Comparison of ENCODE assay signal across 10 cellular contexts in genomic region chr17:50211249-50212120, GRCh38. TPM values are rescaled to one million over a fixed set of nuclear protein-coding genes. Genes with fewer than 3 reads are reported as not detected.
DNase-seq lines count a peak whose midpoint lies in the region; ATAC-seq, FAIRE-seq and TF ChIP-seq lines count a peak whose summit lies in the region.
"Had no signal": no experiment of that assay in that cellular context is flagged by ENCODE, and none has a peak within 500 bp of the region (broad histone marks: within the 10 kb centered on the region; RNA-seq: fewer than 3 reads in every experiment).

No MANE protein-coding gene starts in this region.

- H3K27ac ChIP-seq in HUES6 (ENCODE audit: low read depth, low read length) (peak overlapping the region; percentile 95; the same call in 1 of the 2 replicates), HepG2 (ENCODE audit: extremely low read length, insufficient read depth, low read length) (no peak overlapping the region), testis (peak overlapping the region; percentile 74 to 92)

- BruUV-seq in HepG2 (replicated peaks; lab: Mats Ljungman, UMichigan) = no TSS peak

- CTCF ChIA-PET in HepG2 (lab: Yijun Ruan, JAX; ENCODE audit: low intra/inter-chr PET ratio, low total read pairs) = interaction anchor here (0.6 to 2.0 kb wide), 2 partner anchors 11 to 16 kb away, joined by 3 to 11 read pairs; no protein-coding TSS in a partner anchor

- H2AFZ ChIP-seq in HepG2 (ENCODE audit: low read length) = no peak overlapping the region

- DNase-seq in cardiac fibroblast (ENCODE audit: low read depth in 2 of 2) = peak; percentile 66 to 74
- DNase-seq in HepG2 (ENCODE audit: low spot score) = no peak
- DNase-seq in testis = no peak
- DNase-seq in hepatic stellate cell (ENCODE audit: low spot score) = no peak
- no peak for DNase-seq in Ammon's horn (ENCODE audit: low spot score)
- DNase-seq: anterior cingulate cortex had no signal

- H3K9ac ChIP-seq in HUES6 (ENCODE audit: low read length) (peak overlapping the region; percentile 91), HepG2 (ENCODE audit: insufficient read depth, low read depth, low read length) (no peak overlapping the region)

- in situ Hi-C loops in HepG2 (cut with HindIII; ENCODE audit: extremely low pct_ligation_motif_present, low pct_unique_long_range_greater_than_20kb) = no loop called here

- ATAC-seq in HepG2 (no peak), HG02588 (IDR thresholded peaks at IDR 0.05; ENCODE audit: unreplicated experiment) (no peak), GM18511 (IDR thresholded peaks at IDR 0.05; ENCODE audit: unreplicated experiment) (no peak)
- ATAC-seq: natural killer cell had no signal

- H3K36me3 ChIP-seq in HUES6 (ENCODE audit: control insufficient read depth, insufficient read depth, low read length) (no peaks in the 10 kb centered on the region), HepG2 (replicated peaks in 1 of 2; ENCODE audit: control insufficient read depth in 1 of 2, insufficient read depth in 2 of 2, low read length in 2 of 2) (no peaks in the 10 kb centered on the region), testis (ENCODE audit: low read depth, missing control alignments) (no peaks in the 10 kb centered on the region)

- H4K20me1 ChIP-seq in HepG2 (ENCODE audit: insufficient read depth, low read length) = no peaks in the 10 kb centered on the region

- no peak for TF ChIP-seq POLR2A in HepG2 (IDR thresholded peaks at IDR 0.05; ENCODE audit: insufficient read depth in 1 of 2, low read depth in 2 of 2, low read length in 2 of 2)
- TF ChIP-seq POLR2A in testis (IDR thresholded peaks at IDR 0.05) = no peak

- POLR2A ChIA-PET in HepG2 (lab: Yijun Ruan, JAX) = no interaction called here

- H3K27me3 ChIP-seq in HUES6 (ENCODE audit: control insufficient read depth, insufficient read depth, low read length) (no peaks in the 10 kb centered on the region), HepG2 (ENCODE audit: control insufficient read depth in 1 of 2, insufficient read depth in 2 of 2, low read length in 2 of 2) (peaks cover 2 to 47% of the 10 kb centered on the region in 2 experiments; a peak in 4 of 5 replicates), testis (no peaks in the 10 kb centered on the region)

- H3K4me1 ChIP-seq in HUES6 (ENCODE audit: control insufficient read depth, insufficient read depth, low read length) (peaks cover 71% of the 10 kb centered on the region), HepG2 (ENCODE audit: insufficient read depth, low read length) (peaks cover 61% of the 10 kb centered on the region), testis (peaks cover 36% of the 10 kb centered on the region)

- 38% methylated on average over 9 of the region's 9 CpGs for WGBS in HepG2 (ENCODE audit: low lambda C conversion rate)
- 51% methylated on average over 9 of the region's 9 CpGs for WGBS in testis, 2 donors

- peak overlapping the region; percentile 46; the same call in 1 of the 2 replicates for H3K4me2 ChIP-seq in HepG2 (ENCODE audit: low read depth, low read length)

- TF ChIP-seq CTCF in cardiac fibroblast (IDR thresholded peaks at IDR 0.05; ENCODE audit: low read depth, low read length) (no peak), HepG2 (CRISPR knock-in tag; IDR thresholded peaks at IDR 0.05) (no peak), testis (IDR thresholded peaks at IDR 0.05) (no peak)

- TF ChIP-seq EP300 in HepG2 (IDR thresholded peaks at IDR 0.05; ENCODE audit: low read depth in 2 of 2, low read length in 2 of 2) = no peak
- no peak for TF ChIP-seq EP300 in HepG2 (CRISPR knock-in tag; IDR thresholded peaks at IDR 0.05; ENCODE audit: borderline replicate concordance)

- FAIRE-seq in HepG2 (lab: Jason Lieb, UNC) = no peak

- H3K4me3 ChIP-seq in HUES6 (ENCODE audit: low read depth, low read length) (peak overlapping the region; percentile 34; the same call in 1 of the 2 replicates), cardiac fibroblast (replicated peaks in 1 of 2; ENCODE audit: low read depth in 2 of 2, low read length in 2 of 2) (no peak overlapping the region), HepG2 (replicated peaks in 1 of 3; ENCODE audit: insufficient read depth in 1 of 3, low read depth in 2 of 3, low read length in 3 of 3) (no peak overlapping the region), testis (no peak overlapping the region)

- H3K79me2 ChIP-seq in HepG2 (ENCODE audit: insufficient read depth, low read length) = no peaks in the 10 kb centered on the region

- no peak for TF ChIP-seq RAD21 in HepG2 (CRISPR knock-in tag; IDR thresholded peaks at IDR 0.05)

- intact Hi-C loops in HepG2 (cut with micrococcal nuclease; ENCODE audit: unreplicated experiment) (no loop called here), testis (cut with DNase I; ENCODE audit: low total_unique reads) (no loop called here)

- H3K9me3 ChIP-seq in HUES6 (ENCODE audit: control insufficient read depth, insufficient read depth, low read depth, low read length) (no peaks in the 10 kb centered on the region), HepG2 (ENCODE audit: low read length) (no peaks in the 10 kb centered on the region), testis (no peaks in the 10 kb centered on the region)

TF ChIP-seq in HepG2, 621 proteins besides CTCF, POLR2A, EP300 and RAD21 (continues in another document):
- TF ChIP-seq, protein P1, sequence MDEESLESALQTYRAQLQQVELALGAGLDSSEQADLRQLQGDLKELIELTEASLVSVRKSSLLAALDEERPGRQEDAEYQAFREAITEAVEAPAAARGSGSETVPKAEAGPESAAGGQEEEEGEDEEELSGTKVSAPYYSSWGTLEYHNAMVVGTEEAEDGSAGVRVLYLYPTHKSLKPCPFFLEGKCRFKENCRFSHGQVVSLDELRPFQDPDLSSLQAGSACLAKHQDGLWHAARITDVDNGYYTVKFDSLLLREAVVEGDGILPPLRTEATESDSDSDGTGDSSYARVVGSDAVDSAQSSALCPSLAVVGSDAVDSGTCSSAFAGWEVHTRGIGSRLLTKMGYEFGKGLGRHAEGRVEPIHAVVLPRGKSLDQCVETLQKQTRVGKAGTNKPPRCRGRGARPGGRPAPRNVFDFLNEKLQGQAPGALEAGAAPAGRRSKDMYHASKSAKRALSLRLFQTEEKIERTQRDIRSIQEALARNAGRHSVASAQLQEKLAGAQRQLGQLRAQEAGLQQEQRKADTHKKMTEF (CRISPR knock-in tag; IDR thresholded peaks at IDR 0.05) = no peak
- TF ChIP-seq BCL6 (CRISPR knock-in tag; IDR thresholded peaks at IDR 0.05) (peak; percentile 72), ZNF232 (CRISPR knock-in tag; IDR thresholded peaks at IDR 0.05; ENCODE audit: borderline replicate concordance) (no peak)

RNA-seq across cellular contexts. Expression of gene COL1A1, which starts 10.1 kb away (rescaled TPM):
- total RNA-seq in HepG2 (2016; rRNA removed; fragmentation: Illumina TruSeq; extraction: Trizol) (0.17 TPM in 1 of 2 replicates, not detected in the other), testis (10 to 100 TPM; 32.5 to 35.1 TPM)
- total RNA-seq in HepG2 (2016; cell fraction: cytosol; rRNA removed; fragmentation: Illumina TruSeq; extraction: Trizol; ENCODE audit: low read depth) = not detected in 2 replicates
- total RNA-seq in HepG2 (2016; cell fraction: insoluble cytoplasmic fraction; rRNA removed; fragmentation: Illumina TruSeq; extraction: Trizol) = 0.03 and 0.06 TPM in 2 replicates
- total RNA-seq in HepG2 (2016; cell fraction: membrane; rRNA removed; fragmentation: Illumina TruSeq; extraction: Trizol) = 0.09 and 0.24 TPM in 2 replicates
- total RNA-seq in HepG2 (2016; cell fraction: nucleus; rRNA removed; fragmentation: Illumina TruSeq; extraction: Trizol) = 0.68 and 0.72 TPM in 2 replicates
- polyA plus RNA-seq in HepG2 (2011; rRNA removed) (0.05 and 0.14 TPM in 2 replicates), testis (ENCODE audit: insufficient read depth, low read depth, low replicate concordance) (557 TPM)
- polyA plus RNA-seq in HepG2 (2011; cell fraction: cytosol; rRNA removed) = 0.01 TPM in 1 of 2 replicates, not detected in the other
- polyA plus RNA-seq in HepG2 (2011; cell fraction: nucleus; rRNA removed) = 1.7 and 2.5 TPM in 2 replicates
- 0.19 TPM in 2 replicates for polyA plus RNA-seq in HepG2 (2012)
- 0.03 TPM in 1 of 2 replicates, not detected in the other for polyA plus RNA-seq in HepG2 (2016; cell fraction: cytosol; fragmentation: Illumina TruSeq; extraction: Trizol; ENCODE audit: low read depth)
- 0.07 TPM in 1 of 2 replicates, not detected in the other for polyA plus RNA-seq in HepG2 (2016; cell fraction: insoluble cytoplasmic fraction; fragmentation: Illumina TruSeq; extraction: Trizol; ENCODE audit: low read depth)
- not detected in 2 replicates for polyA plus RNA-seq in HepG2 (2016; cell fraction: membrane; fragmentation: Illumina TruSeq; extraction: Trizol; ENCODE audit: low read depth)
- polyA plus RNA-seq in HepG2 (2016; cell fraction: nucleus; fragmentation: Illumina TruSeq; extraction: Trizol; ENCODE audit: insufficient read depth, low read depth) = 1.00 and 2.8 TPM in 2 replicates
- polyA minus RNA-seq in HepG2 (2011; rRNA and poly(A)+ RNA removed; ENCODE audit: low replicate concordance) = 35.8 TPM in 1 of 2 replicates, not detected in the other
- 0.70 and 0.79 TPM in 2 replicates for polyA minus RNA-seq in HepG2 (2011; cell fraction: cytosol; rRNA and poly(A)+ RNA removed)
- 0.52 and 1.2 TPM in 2 replicates for polyA minus RNA-seq in HepG2 (2011; cell fraction: nucleus; rRNA and poly(A)+ RNA removed)

RNA-seq across cellular contexts. Expression of gene SGCA, which starts 45.7 kb away (rescaled TPM):
- not detected in 2 replicates for total RNA-seq in HepG2 (2016; rRNA removed; fragmentation: Illumina TruSeq; extraction: Trizol)
- not detected in 2 replicates for total RNA-seq in HepG2 (2016; cell fraction: cytosol; rRNA removed; fragmentation: Illumina TruSeq; extraction: Trizol; ENCODE audit: low read depth)
- total RNA-seq in HepG2 (2016; cell fraction: insoluble cytoplasmic fraction; rRNA removed; fragmentation: Illumina TruSeq; extraction: Trizol) = not detected in 2 replicates
- total RNA-seq in HepG2 (2016; cell fraction: membrane; rRNA removed; fragmentation: Illumina TruSeq; extraction: Trizol) = not detected in 2 replicates
- not detected in 2 replicates for total RNA-seq in HepG2 (2016; cell fraction: nucleus; rRNA removed; fragmentation: Illumina TruSeq; extraction: Trizol)
- not detected in 2 replicates for polyA plus RNA-seq in HepG2 (2011; rRNA removed)
- not detected in 2 replicates for polyA plus RNA-seq in HepG2 (2011; cell fraction: cytosol; rRNA removed)
- 0.42 TPM in 1 of 2 replicates, not detected in the other for polyA plus RNA-seq in HepG2 (2011; cell fraction: nucleus; rRNA removed)
- polyA plus RNA-seq in HepG2 (2012) = not detected in 2 replicates
- not detected in 2 replicates for polyA plus RNA-seq in HepG2 (2016; cell fraction: cytosol; fragmentation: Illumina TruSeq; extraction: Trizol; ENCODE audit: low read depth)
- polyA plus RNA-seq in HepG2 (2016; cell fraction: insoluble cytoplasmic fraction; fragmentation: Illumina TruSeq; extraction: Trizol; ENCODE audit: low read depth) = not detected in 2 replicates
- polyA plus RNA-seq in HepG2 (2016; cell fraction: membrane; fragmentation: Illumina TruSeq; extraction: Trizol; ENCODE audit: low read depth) = not detected in 2 replicates
- polyA plus RNA-seq in HepG2 (2016; cell fraction: nucleus; fragmentation: Illumina TruSeq; extraction: Trizol; ENCODE audit: insufficient read depth, low read depth) = not detected in 2 replicates
- polyA minus RNA-seq in HepG2 (2011; rRNA and poly(A)+ RNA removed; ENCODE audit: low replicate concordance) = 0.19 TPM in 1 of 2 replicates, not detected in the other
- polyA minus RNA-seq in HepG2 (2011; cell fraction: cytosol; rRNA and poly(A)+ RNA removed) = not detected in 2 replicates
- polyA minus RNA-seq in HepG2 (2011; cell fraction: nucleus; rRNA and poly(A)+ RNA removed) = not detected in 2 replicates
- 1 to 10 TPM; 2.4 to 7.6 TPM for total RNA-seq in testis
- 33.1 TPM for polyA plus RNA-seq in testis (ENCODE audit: insufficient read depth, low read depth, low replicate concordance)
- total RNA-seq: natural killer cell had no signal

Comparison
In these comparisons a context has a peak if more than half of its experiments do, and no peak if none do; other contexts are left out.
1. DNase-seq: peak in cardiac fibroblast (2 of 2); none in HepG2 (single experiment), testis (single experiment), hepatic stellate cell (single experiment) and Ammon's horn (single experiment).
2. RNA of gene COL1A1, which starts 10.1 kb away (total RNA-seq): 32.5 to 35.1 TPM in testis; 0.03 to 0.72 TPM in HepG2; every median in the first group is over 10 times any median in the second.